ENCODE assay signal across 27 cellular contexts in the genomic region with DNA sequence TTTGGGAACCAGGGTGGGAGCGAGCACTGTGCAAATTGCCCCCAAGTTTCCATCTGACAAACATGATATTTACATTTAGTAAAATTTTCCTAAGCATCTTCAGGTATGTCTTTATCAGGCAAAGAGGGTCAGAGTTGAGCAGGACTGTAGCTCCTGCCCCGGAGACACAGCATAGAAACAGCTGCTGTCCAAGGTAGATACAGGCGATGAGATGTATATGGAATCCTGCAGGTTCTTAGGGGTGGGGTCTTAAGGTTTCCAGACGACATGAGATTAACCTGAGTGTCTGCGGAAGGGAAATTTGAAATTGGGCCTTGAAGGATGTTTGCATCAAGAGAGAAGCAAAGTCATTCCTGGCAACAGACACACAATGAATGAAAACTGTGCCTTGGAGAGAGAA.
"Had no signal": no experiment of that assay in that cellular context is flagged by ENCODE, and none has a peak within 500 bp of the region (broad histone marks: within the 10 kb centered on the region; RNA-seq: fewer than 3 reads in every experiment).

No MANE protein-coding gene starts in this region.

- H3K4me1 ChIP-seq: Peyer's patch, SJCRH30 had no signal

- H3K4me1 Mint-ChIP-seq: T-cell had no signal

- H3K27me3 Mint-ChIP-seq: T-cell had no signal

- H3K4me3 ChIP-seq: MG63, Peyer's patch, SJCRH30 had no signal

- ATAC-seq: PC-3, Right ventricle myocardium inferior, T-cell had no signal

- H3K27ac Mint-ChIP-seq: T-cell had no signal

- DNase-seq: Karpas-422; KG1; MG63; NCI-H1092; NCI-H1105 treated with DMSO at 0.1 percent for 48 hours; NCI-H1417 treated with DMSO at 0.1 percent for 48 hours; NCI-H146; NCI-H1694 treated with DMSO at 0.1 percent for 48 hours; NCI-H1930; NCI-H2081; NCI-H2171; NCI-H226; NCI-H446; NCI-H510A; NCI-H524 treated with DMSO at 0.1 percent for 48 hours; NCI-H69; NCI-H774; NK-92 treated with Interleukin-12 subunit alpha and Interleukin-12 subunit beta, amount 100 ng/mL, for 24 hours; PC-3; Peyer's patch; SHP77 treated with DMSO at 0.1 percent for 48 hours; SJCRH30; SW 1271; T-cell had no signal

- H3K4me3 Mint-ChIP-seq: T-cell had no signal

- H3K36me3 Mint-ChIP-seq: T-cell had no signal

- FAIRE-seq: HTR-8/SVneo had no signal

- H3K9me3 ChIP-seq: Peyer's patch, SJCRH30 had no signal

- H3K27me3 ChIP-seq: MG63, Peyer's patch, SJCRH30 had no signal

- H3K27ac ChIP-seq: HL-60, Peyer's patch, SJCRH30 had no signal

- H3K36me3 ChIP-seq: MG63, Peyer's patch, SJCRH30 had no signal
